In the genomic region with DNA sequence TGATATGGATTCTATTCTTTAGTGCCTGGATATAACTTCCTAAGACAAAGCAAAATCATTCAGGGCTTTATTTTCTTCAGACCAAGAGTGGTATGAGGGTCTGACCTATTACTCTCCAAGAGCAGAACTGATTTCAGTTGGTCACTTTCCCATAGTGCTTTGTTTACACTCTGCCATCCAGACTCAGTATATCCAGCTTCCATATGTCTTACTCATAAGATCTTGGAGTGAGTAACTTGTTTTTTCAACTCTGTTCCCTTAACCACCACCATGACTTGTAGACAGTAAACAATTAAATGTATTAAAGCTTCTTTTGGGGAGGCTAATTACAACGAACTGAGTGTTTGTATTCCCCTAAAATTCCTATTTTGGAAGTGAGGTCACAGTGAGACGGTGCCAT, we compare ENCODE assay signal across 17 cellular contexts.
DNase-seq lines count a peak whose midpoint lies in the region; ATAC-seq and TF ChIP-seq lines count a peak whose summit lies in the region.
"Had no signal": no experiment of that assay in that cellular context is flagged by ENCODE, and none has a peak within 500 bp of the region (broad histone marks: within the 10 kb centered on the region; RNA-seq: fewer than 3 reads in every experiment).

No MANE protein-coding gene starts in this region.

- peak overlapping the region; percentile 46 for H3K27ac ChIP-seq in PC-3 (ENCODE audit: low read length)
- H3K27ac ChIP-seq in Peyer's patch, result no peak overlapping the region
- H3K27ac ChIP-seq in coronary artery, result no peak overlapping the region
- H3K27ac ChIP-seq: adrenal gland had no signal

- TF ChIP-seq CTCF in PC-3 (conservative IDR thresholded peaks at IDR 0.05; ENCODE audit: low read depth, low read length), result no peak
- TF ChIP-seq CTCF in Peyer's patch (IDR thresholded peaks at IDR 0.05), result no peak
- TF ChIP-seq CTCF in GM13977 (IDR thresholded peaks at IDR 0.05; ENCODE audit: extremely low read depth, insufficient read depth, missing control alignments), result no peak
- no peak for TF ChIP-seq CTCF in coronary artery (IDR thresholded peaks at IDR 0.05)

- H3K4me2 ChIP-seq in PC-3 (ENCODE audit: low read length), result peak overlapping the region; percentile 17; the same call in 1 of the 2 replicates

- CTCF ChIA-PET in PC-3 (lab: Charles Lee), result no interaction called here

- H3K27me3 Mint-ChIP-seq in T-helper 2 cell treated with Interferon-gamma antibody and Interleukin-4, amounts not matched to agents 5 μg/mL and 100 μg/mL, for 36 hours (ENCODE audit: low read depth), result no peaks in the 10 kb centered on the region
- H3K27me3 Mint-ChIP-seq: dendritic cell treated with granulocyte-macrophage colony-stimulating factor and Interleukin-4, amounts not matched to agents 40 ng/mL and 50 ng/mL, for 4 days had no signal

- ATAC-seq in PC-3, result peak; percentile 63
- ATAC-seq: WTC11 had no signal

- H4K20me1 ChIP-seq in PC-3 (ENCODE audit: low read length), result no peaks in the 10 kb centered on the region

- H3K9ac ChIP-seq in PC-3 (ENCODE audit: low read length), result no peak overlapping the region

- DNase-seq in Caki2 (ENCODE audit: low read depth) (peak; percentile 18), PC-3 (peak; percentile 49), dedifferentiated amniotic fluid mesenchymal stem cell (ENCODE audit: extremely low spot score) (peak; percentile 21), non-pigmented ciliary epithelial cell (ENCODE audit: low read depth) (peak; percentile 62), Peyer's patch (no peak), GM13977 (ENCODE audit: low spot score) (no peak), coronary artery (ENCODE audit: low spot score) (no peak)
- no peak for DNase-seq in T-helper 2 cell treated with Interferon-gamma antibody and Interleukin-4, amounts not matched to agents 5 μg/mL and 100 μg/mL, for 36 hours (ENCODE audit: low spot score)
- DNase-seq: activated CD8-positive, alpha-beta memory T cell treated with anti-CD3 and anti-CD28 coated beads for 24 hours; adrenal gland; BE2C; DMS 273 treated with DMSO at 0.1 percent for 48 hours; hippocampal formation had no signal

- H3K9me3 ChIP-seq in PC-3 (ENCODE audit: low read length) (no peaks in the 10 kb centered on the region), Peyer's patch (no peaks in the 10 kb centered on the region)
- H3K9me3 ChIP-seq: adrenal gland, BE2C had no signal

- H2AFZ ChIP-seq in PC-3 (ENCODE audit: low read length), result no peak overlapping the region

- peaks cover 53% of the 10 kb centered on the region for H3K36me3 Mint-ChIP-seq in T-helper 2 cell treated with Interferon-gamma antibody and Interleukin-4, amounts not matched to agents 5 μg/mL and 100 μg/mL, for 36 hours (ENCODE audit: low read depth)

- H3K27ac Mint-ChIP-seq in T-helper 2 cell treated with Interferon-gamma antibody and Interleukin-4, amounts not matched to agents 5 μg/mL and 100 μg/mL, for 36 hours, result no peak overlapping the region
- H3K27ac Mint-ChIP-seq: activated T-helper 2 cell treated with anti-CD3 and anti-CD28 coated beads, Interferon-gamma antibody, Interleukin-2, Interleukin-4, amounts not matched to agents 10 μg/mL and 5 μg/mL and 100 μg/mL, durations not matched to agents 14 hours and 24 hours and 36 hours; dendritic cell treated with granulocyte-macrophage colony-stimulating factor and Interleukin-4, amounts not matched to agents 40 ng/mL and 50 ng/mL, for 4 days; mesothelial cell of epicardium; WTC11 had no signal

- no peaks in the 10 kb centered on the region for H3K27me3 ChIP-seq in PC-3 (ENCODE audit: low read length)
- H3K27me3 ChIP-seq in Peyer's patch, result no peaks in the 10 kb centered on the region
- H3K27me3 ChIP-seq: adrenal gland, BE2C had no signal

- peaks cover 17% of the 10 kb centered on the region for H3K4me1 Mint-ChIP-seq in T-helper 2 cell treated with Interferon-gamma antibody and Interleukin-4, amounts not matched to agents 5 μg/mL and 100 μg/mL, for 36 hours (ENCODE audit: low read depth)
- H3K4me1 Mint-ChIP-seq: mesothelial cell of epicardium, WTC11 had no signal

- no peaks in the 10 kb centered on the region for H3K9me2 ChIP-seq in PC-3 (replicated peaks; ENCODE audit: low read length)

- BruUV-seq in PC-3 (replicated peaks; lab: Mats Ljungman, UMichigan), result no TSS peak

- in situ Hi-C loops in Caki2 (cut with HindIII; ENCODE audit: low pct_unique_long_range_greater_than_20kb, low sequenced_read_pairs) (no loop called here), GM13977 (cut with MboI; ENCODE audit: low pct_unique_long_range_greater_than_20kb, low sequenced_read_pairs, unreplicated experiment) (no loop called here)

- H3K79me2 ChIP-seq in PC-3 (ENCODE audit: low read length), result no peaks in the 10 kb centered on the region

- no peak for TF ChIP-seq POLR2A in Peyer's patch (IDR thresholded peaks at IDR 0.05)

- POLR2A ChIA-PET in PC-3 (lab: Charles Lee; ENCODE audit: unreplicated experiment), result no interaction called here

- H3K4me3 ChIP-seq in PC-3 (ENCODE audit: low read length) (no peak overlapping the region), Peyer's patch (no peak overlapping the region), coronary artery (no peak overlapping the region)
- H3K4me3 ChIP-seq: adrenal gland had no signal

- peaks cover 49% of the 10 kb centered on the region for H3K36me3 ChIP-seq in PC-3 (ENCODE audit: low read depth, low read length)
- peaks cover 0 to 90% (median 5%) of the 10 kb centered on the region in 3 donors for H3K36me3 ChIP-seq in Peyer's patch

- intact Hi-C loops in PC-3 (cut with micrococcal nuclease), result no loop called here

- peaks cover 6% of the 10 kb centered on the region for H3F3A ChIP-seq in PC-3 (ENCODE audit: low read length, unreplicated experiment)

- peaks cover 10% of the 10 kb centered on the region for H3K9me3 Mint-ChIP-seq in T-helper 2 cell treated with Interferon-gamma antibody and Interleukin-4, amounts not matched to agents 5 μg/mL and 100 μg/mL, for 36 hours
- H3K9me3 Mint-ChIP-seq: dendritic cell treated with granulocyte-macrophage colony-stimulating factor and Interleukin-4, amounts not matched to agents 40 ng/mL and 50 ng/mL, for 4 days; WTC11 had no signal

- no peak overlapping the region for H3K4me3 Mint-ChIP-seq in T-helper 2 cell treated with Interferon-gamma antibody and Interleukin-4, amounts not matched to agents 5 μg/mL and 100 μg/mL, for 36 hours
- H3K4me3 Mint-ChIP-seq: dendritic cell treated with granulocyte-macrophage colony-stimulating factor and Interleukin-4, amounts not matched to agents 40 ng/mL and 50 ng/mL, for 4 days; mesothelial cell of epicardium; WTC11 had no signal

- H3K4me1 ChIP-seq in PC-3 (ENCODE audit: insufficient read depth, low read length), result peaks cover 32% of the 10 kb centered on the region
- no peaks in the 10 kb centered on the region for H3K4me1 ChIP-seq in Peyer's patch
- H3K4me1 ChIP-seq: BE2C had no signal

Comparison
In these comparisons a context has a peak if more than half of its experiments do, and no peak if none do; other contexts are left out.
1. DNase-seq: peak in Caki2 (single experiment), PC-3 (single experiment), dedifferentiated amniotic fluid mesenchymal stem cell (single experiment) and non-pigmented ciliary epithelial cell (single experiment); none in Peyer's patch (0 of 3), GM13977 (single experiment), coronary artery (single experiment) and T-helper 2 cell treated with Interferon-gamma antibody and Interleukin-4, amounts not matched to agents 5 μg/mL and 100 μg/mL, for 36 hours (single experiment).